ENCODE assay signal across 20 cellular contexts in genomic region chr2:40187054-40187453, GRCh38.
DNase-seq lines count a peak whose midpoint lies in the region; ATAC-seq and TF ChIP-seq lines count a peak whose summit lies in the region.
"Had no signal": no experiment of that assay in that cellular context is flagged by ENCODE, and none has a peak within 500 bp of the region (broad histone marks: within the 10 kb centered on the region; RNA-seq: fewer than 3 reads in every experiment).

No MANE protein-coding gene starts in this region.

- peaks cover 3% of the 10 kb centered on the region for H3K4me1 ChIP-seq in cardiac muscle cell (ENCODE audit: low read depth)
- H3K4me1 ChIP-seq in neural progenitor cell: peaks cover 4% of the 10 kb centered on the region
- H3K4me1 ChIP-seq: A549; BLaER1 treated with 17β-estradiol and CSF1 and Interleukin-3, amounts not matched to agents 10 nM and 100 nM; Caco-2 had no signal

- H3K27me3 ChIP-seq in cardiac muscle cell: no peaks in the 10 kb centered on the region
- no peaks in the 10 kb centered on the region for H3K27me3 ChIP-seq in neural progenitor cell
- H3K27me3 ChIP-seq: BLaER1 treated with 17β-estradiol and CSF1 and Interleukin-3, amounts not matched to agents 10 nM and 100 nM had no signal

- H3K36me3 ChIP-seq in cardiac muscle cell (no peaks in the 10 kb centered on the region), neural progenitor cell (no peaks in the 10 kb centered on the region)

- no peaks in the 10 kb centered on the region for H3K36me3 Mint-ChIP-seq in WTC11
- H3K36me3 Mint-ChIP-seq in neural progenitor cell: no peaks in the 10 kb centered on the region
- H3K36me3 Mint-ChIP-seq: CD8-positive, alpha-beta T cell had no signal

- DNase-seq in cardiac muscle cell (ENCODE audit: low read depth in 1 of 2, low spot score in 1 of 2): no peak
- DNase-seq in Right ventricle myocardium inferior (ENCODE audit: missing footprints): no peak
- DNase-seq in left ventricle myocardium superior: no peak
- DNase-seq in Right ventricle myocardium superior: no peak
- DNase-seq in WTC11 (ENCODE audit: low spot score): no peak
- DNase-seq in neural progenitor cell (ENCODE audit: low spot score): peak; percentile 2
- DNase-seq: AML-193; Caco-2; Calu3; CD4-positive, alpha-beta T cell; CD8-positive, alpha-beta T cell; DMS79 treated with DMSO at 0.1 percent for 48 hours; GF-D8 had no signal

- H3K4me2 ChIP-seq in neural progenitor cell: no peak overlapping the region
- H3K4me2 ChIP-seq: A549; BLaER1 treated with 17β-estradiol and CSF1 and Interleukin-3, amounts not matched to agents 10 nM and 100 nM had no signal

- POLR2A ChIA-PET in WTC11 (lab: Charles Lee): no interaction called here

- no peak overlapping the region for H3K27ac Mint-ChIP-seq in WTC11
- no peak overlapping the region for H3K27ac Mint-ChIP-seq in neural progenitor cell
- H3K27ac Mint-ChIP-seq: B cell; CD4-positive, alpha-beta T cell; CD8-positive, alpha-beta T cell had no signal

- H3K27me3 Mint-ChIP-seq in WTC11 (ENCODE audit: low read depth): no peaks in the 10 kb centered on the region
- peaks cover 2% of the 10 kb centered on the region for H3K27me3 Mint-ChIP-seq in neural progenitor cell (ENCODE audit: insufficient read depth, low read depth)
- H3K27me3 Mint-ChIP-seq: B cell; CD4-positive, alpha-beta T cell had no signal

- H3K4me1 Mint-ChIP-seq in WTC11: peaks cover 35% of the 10 kb centered on the region
- H3K4me1 Mint-ChIP-seq in neural progenitor cell: peaks cover 4% of the 10 kb centered on the region
- H3K4me1 Mint-ChIP-seq: B cell had no signal

- H3K4me3 Mint-ChIP-seq in WTC11 (no peak overlapping the region), neural progenitor cell (no peak overlapping the region)
- H3K4me3 Mint-ChIP-seq: B cell; CD4-positive, alpha-beta T cell; CD8-positive, alpha-beta T cell had no signal

- TF ChIP-seq CTCF in cardiac muscle cell (IDR thresholded peaks at IDR 0.05; ENCODE audit: low read depth, low read length) (no peak), WTC11 (IDR thresholded peaks at IDR 0.05) (no peak), neural progenitor cell (IDR thresholded peaks at IDR 0.05) (no peak)

- no peaks in the 10 kb centered on the region for H4K20me1 ChIP-seq in neural progenitor cell (ENCODE audit: low read depth)
- H4K20me1 ChIP-seq: BLaER1 treated with 17β-estradiol and CSF1 and Interleukin-3, amounts not matched to agents 10 nM and 100 nM had no signal

- intact Hi-C loops in Right ventricle myocardium inferior (cut with DNase I) (no loop called here), left ventricle myocardium superior (cut with micrococcal nuclease) (no loop called here), Right ventricle myocardium superior (cut with DNase I) (no loop called here)

- H3K79me2 ChIP-seq in neural progenitor cell (ENCODE audit: low read depth): no peaks in the 10 kb centered on the region

- CTCF ChIA-PET in WTC11 (lab: Charles Lee): interaction anchor here (1.4 to 2.0 kb wide), 2 partner anchors 9 to 273 kb away, joined by 4 to 5 read pairs; no protein-coding TSS in a partner anchor

- no peaks in the 10 kb centered on the region for H3K9me3 ChIP-seq in cardiac muscle cell (ENCODE audit: low read depth)
- H3K9me3 ChIP-seq in neural progenitor cell (ENCODE audit: low read depth): no peaks in the 10 kb centered on the region
- H3K9me3 ChIP-seq: A549, Caco-2 had no signal

- H3K27ac ChIP-seq in cardiac muscle cell (peak overlapping the region; percentile 15), neural progenitor cell (no peak overlapping the region)
- H3K27ac ChIP-seq: 22Rv1; A549; BLaER1 treated with 17β-estradiol and CSF1 and Interleukin-3, amounts not matched to agents 10 nM and 100 nM; C4-2B had no signal

- peak overlapping the region; percentile 22 for H2AFZ ChIP-seq in neural progenitor cell (replicated peaks)

- H3K9ac ChIP-seq in neural progenitor cell: no peak overlapping the region
- H3K9ac ChIP-seq: BLaER1 treated with 17β-estradiol and CSF1 and Interleukin-3, amounts not matched to agents 10 nM and 100 nM had no signal

- ATAC-seq in Right ventricle myocardium inferior (no peak), left ventricle myocardium superior (peak; percentile 52), Right ventricle myocardium superior (ENCODE audit: poor library complexity) (no peak), WTC11 (peak; percentile 57; the same call in 1 of the 2 replicates), HG03457 (IDR thresholded peaks at IDR 0.05; ENCODE audit: unreplicated experiment) (no peak), GM21528 (IDR thresholded peaks at IDR 0.05; ENCODE audit: low FRiP score, unreplicated experiment) (no peak)
- ATAC-seq: A549; CD8-positive, alpha-beta T cell had no signal

- H3K9me3 Mint-ChIP-seq in WTC11: no peaks in the 10 kb centered on the region
- no peaks in the 10 kb centered on the region for H3K9me3 Mint-ChIP-seq in neural progenitor cell
- H3K9me3 Mint-ChIP-seq: CD4-positive, alpha-beta T cell; CD8-positive, alpha-beta T cell had no signal

- no peaks in the 10 kb centered on the region for H3F3A ChIP-seq in neural progenitor cell (ENCODE audit: low read depth)

- H3K4me3 ChIP-seq in cardiac muscle cell: no peak overlapping the region
- no peak overlapping the region for H3K4me3 ChIP-seq in neural progenitor cell
- H3K4me3 ChIP-seq: A549; BLaER1 treated with 17β-estradiol and CSF1 and Interleukin-3, amounts not matched to agents 10 nM and 100 nM had no signal

TF ChIP-seq in WTC11, 78 proteins besides CTCF, POLR2A, EP300 and RAD21:
- TF ChIP-seq GABPB1 (CRISPR knock-in tag; IDR thresholded peaks at IDR 0.05): no peak
- TF ChIP-seq CREB1 (CRISPR knock-in tag; IDR thresholded peaks at IDR 0.05): no peak
- no peak for TF ChIP-seq ZNF423 (CRISPR knock-in tag; IDR thresholded peaks at IDR 0.05)
- TF ChIP-seq HMGA2 (CRISPR knock-in tag; IDR thresholded peaks at IDR 0.05): no peak
- no peak for TF ChIP-seq TEAD1 (CRISPR knock-in tag; IDR thresholded peaks at IDR 0.05)
- no peak for TF ChIP-seq GTF2I (CRISPR knock-in tag; conservative IDR thresholded peaks at IDR 0.05)

Comparison
In these comparisons a context has a peak if more than half of its experiments do, and no peak if none do; other contexts are left out.
1. ATAC-seq: peak in left ventricle myocardium superior (single experiment) and WTC11 (single experiment); none in Right ventricle myocardium inferior (single experiment), Right ventricle myocardium superior (single experiment), HG03457 (single experiment) and GM21528 (single experiment).